17 cellular contexts compared by ENCODE assay signal in genomic region chr11:14589421-14589820, GRCh38. TPM values are rescaled to one million over a fixed set of nuclear protein-coding genes. Genes with fewer than 3 reads are reported as not detected.
DNase-seq lines count a peak whose midpoint lies in the region; ATAC-seq and TF ChIP-seq lines count a peak whose summit lies in the region.
"Had no signal": no experiment of that assay in that cellular context is flagged by ENCODE, and none has a peak within 500 bp of the region (broad histone marks: within the 10 kb centered on the region; RNA-seq: fewer than 3 reads in every experiment).

No MANE protein-coding gene starts in this region.

- H3K36me3 Mint-ChIP-seq in T-helper 2 cell treated with Interferon-gamma antibody and Interleukin-4, amounts not matched to agents 5 μg/mL and 100 μg/mL, for 36 hours (ENCODE audit: low read depth) = peaks cover 59% of the 10 kb centered on the region
- H3K36me3 Mint-ChIP-seq in mesothelial cell of epicardium (peaks cover 18% of the 10 kb centered on the region), type B pancreatic cell (no peaks in the 10 kb centered on the region)

- H3K4me1 Mint-ChIP-seq in T-helper 2 cell treated with Interferon-gamma antibody and Interleukin-4, amounts not matched to agents 5 μg/mL and 100 μg/mL, for 36 hours (ENCODE audit: low read depth) = peaks cover 23% of the 10 kb centered on the region
- peaks cover 23% of the 10 kb centered on the region for H3K4me1 Mint-ChIP-seq in mesothelial cell of epicardium
- peaks cover 5% of the 10 kb centered on the region for H3K4me1 Mint-ChIP-seq in type B pancreatic cell (ENCODE audit: unreplicated experiment)
- H3K4me1 Mint-ChIP-seq: H9 had no signal

- no peak overlapping the region for H3K4me3 Mint-ChIP-seq in T-helper 2 cell treated with Interferon-gamma antibody and Interleukin-4, amounts not matched to agents 5 μg/mL and 100 μg/mL, for 36 hours
- H3K4me3 Mint-ChIP-seq in mesothelial cell of epicardium = no peak overlapping the region
- no peak overlapping the region for H3K4me3 Mint-ChIP-seq in type B pancreatic cell
- H3K4me3 Mint-ChIP-seq: B cell; CD4-positive, CD25-positive, alpha-beta regulatory T cell; CD8-positive, alpha-beta memory T cell; GM23338; H9 had no signal

- TF ChIP-seq CTCF in mesothelial cell of epicardium (IDR thresholded peaks at IDR 0.05; ENCODE audit: unreplicated experiment) (no peak), type B pancreatic cell (conservative IDR thresholded peaks at IDR 0.05) (no peak)

- no peak for DNase-seq in T-helper 2 cell treated with Interferon-gamma antibody and Interleukin-4, amounts not matched to agents 5 μg/mL and 100 μg/mL, for 36 hours (ENCODE audit: low spot score)
- DNase-seq in T-helper 2 cell = no peak
- no peak for DNase-seq in mesothelial cell of epicardium (ENCODE audit: low spot score in 2 of 2, unreplicated experiment in 2 of 2)
- no peak for DNase-seq in type B pancreatic cell (ENCODE audit: extremely low spot score, unreplicated experiment)
- DNase-seq in globus pallidus (ENCODE audit: low spot score) = no peak
- DNase-seq: CD4-positive, CD25-positive, alpha-beta regulatory T cell; CD8-positive, alpha-beta memory T cell; DMS 273 treated with DMSO at 0.1 percent for 48 hours; DMS79; EL; GDM1; H9 had no signal

- no peaks in the 10 kb centered on the region for H3K27me3 Mint-ChIP-seq in T-helper 2 cell treated with Interferon-gamma antibody and Interleukin-4, amounts not matched to agents 5 μg/mL and 100 μg/mL, for 36 hours (ENCODE audit: low read depth)
- H3K27me3 Mint-ChIP-seq in mesothelial cell of epicardium (ENCODE audit: low read depth) = no peaks in the 10 kb centered on the region
- no peaks in the 10 kb centered on the region for H3K27me3 Mint-ChIP-seq in type B pancreatic cell
- H3K27me3 Mint-ChIP-seq: CD4-positive, CD25-positive, alpha-beta regulatory T cell; CD8-positive, alpha-beta memory T cell had no signal

- ATAC-seq in GM21526 (IDR thresholded peaks at IDR 0.05; ENCODE audit: low FRiP score, unreplicated experiment) = no peak
- ATAC-seq: GM12878, GM23338, HCT116 had no signal

- peaks cover 10% of the 10 kb centered on the region for H3K9me3 Mint-ChIP-seq in T-helper 2 cell treated with Interferon-gamma antibody and Interleukin-4, amounts not matched to agents 5 μg/mL and 100 μg/mL, for 36 hours
- H3K9me3 Mint-ChIP-seq in mesothelial cell of epicardium (peaks cover 8% of the 10 kb centered on the region), type B pancreatic cell (no peaks in the 10 kb centered on the region)
- H3K9me3 Mint-ChIP-seq: GM23338 had no signal

- peak overlapping the region; percentile 1 for H3K27ac Mint-ChIP-seq in T-helper 2 cell treated with Interferon-gamma antibody and Interleukin-4, amounts not matched to agents 5 μg/mL and 100 μg/mL, for 36 hours
- H3K27ac Mint-ChIP-seq in mesothelial cell of epicardium = peak overlapping the region; percentile 44
- peak overlapping the region; percentile 22 for H3K27ac Mint-ChIP-seq in type B pancreatic cell
- H3K27ac Mint-ChIP-seq: B cell, GM23338, H9 had no signal

RNA-seq across cellular contexts. Expression of gene PDE3B, which starts 54.2 kb away (rescaled TPM):
- total RNA-seq in mesothelial cell of epicardium (10.1 to 12.3 TPM (median 10.7 TPM) in 3 replicates), type B pancreatic cell (ENCODE audit: low replicate concordance) (12.9 and 16.6 TPM in 2 replicates)
